In the genomic region with DNA sequence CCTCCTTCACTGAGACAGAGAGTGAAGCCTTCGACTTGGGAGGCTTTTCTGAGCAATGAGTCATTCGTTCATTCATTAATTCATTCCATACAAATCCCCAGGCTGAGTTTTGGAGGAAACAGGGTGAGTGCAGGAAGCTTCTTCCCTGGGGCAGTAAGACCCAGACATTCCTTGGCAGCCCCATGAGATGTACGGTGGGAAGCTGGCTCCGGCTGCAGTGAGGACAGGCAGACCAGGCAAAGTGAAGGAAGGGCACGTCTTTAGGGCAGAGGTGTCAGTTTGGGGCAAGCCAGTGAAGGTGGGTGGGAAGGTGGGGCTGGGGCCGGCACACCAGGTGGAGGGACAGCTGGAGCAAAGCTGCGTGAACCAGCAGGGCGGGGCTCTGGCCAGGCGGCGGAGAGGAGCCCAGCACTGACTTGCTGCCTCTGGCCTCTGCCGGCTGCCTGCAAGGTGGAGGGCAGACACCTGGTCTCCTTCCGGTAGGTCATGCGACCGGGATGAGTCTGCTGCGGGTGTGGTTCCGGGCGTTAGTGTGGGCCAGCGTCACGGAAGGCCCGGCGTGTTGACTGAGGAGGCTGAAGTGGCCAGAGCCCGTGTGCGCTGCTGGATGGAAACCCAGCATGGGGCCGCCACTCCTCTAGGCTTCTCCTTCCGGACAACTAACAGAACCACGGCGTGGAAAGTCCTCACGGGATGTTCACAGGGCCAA, we compare ENCODE assay signal across 19 cellular contexts. TPM values are rescaled to one million over a fixed set of nuclear protein-coding genes. Genes with fewer than 3 reads are reported as not detected.
"Had no signal": no experiment of that assay in that cellular context is flagged by ENCODE, and none has a peak within 500 bp of the region (broad histone marks: within the 10 kb centered on the region; RNA-seq: fewer than 3 reads in every experiment).

No MANE protein-coding gene starts in this region.

- H3K27ac Mint-ChIP-seq: activated naive CD4-positive, alpha-beta T cell treated with anti-CD3 and anti-CD28 coated beads for 36 hours; activated naive CD8-positive, alpha-beta T cell treated with anti-CD3 and anti-CD28 coated beads, Interleukin-2, amount 50 U/mL, for 24 hours; activated T-helper 2 cell treated with anti-CD3 and anti-CD28 coated beads, Interferon-gamma antibody, Interleukin-2, Interleukin-4, amounts not matched to agents 10 μg/mL and 5 μg/mL and 100 μg/mL, durations not matched to agents 14 hours and 24 hours and 36 hours; natural killer cell; progenitor cell of endocrine pancreas; stimulated activated naive CD8-positive, alpha-beta T cell treated with anti-CD3 and anti-CD28 coated beads, Interleukin-15, amount 100 ng/mL, for 72 hours had no signal

- H3K9me3 Mint-ChIP-seq: activated naive CD4-positive, alpha-beta T cell treated with anti-CD3 and anti-CD28 coated beads for 36 hours; activated naive CD8-positive, alpha-beta T cell treated with anti-CD3 and anti-CD28 coated beads, Interleukin-2, amount 50 U/mL, for 24 hours; activated T-helper 2 cell treated with anti-CD3 and anti-CD28 coated beads, Interferon-gamma antibody, Interleukin-2, Interleukin-4, amounts not matched to agents 10 μg/mL and 5 μg/mL and 100 μg/mL, durations not matched to agents 14 hours and 24 hours and 36 hours; natural killer cell; stimulated activated naive CD8-positive, alpha-beta T cell treated with anti-CD3 and anti-CD28 coated beads, Interleukin-15, amount 100 ng/mL, for 72 hours had no signal

- FAIRE-seq: astrocyte had no signal

- H3K36me3 Mint-ChIP-seq: natural killer cell had no signal

- H3K9me3 ChIP-seq: esophagus muscularis mucosa, testis, upper lobe of left lung had no signal

- H3K27ac ChIP-seq: esophagus muscularis mucosa, testis, upper lobe of left lung had no signal

- H3K4me1 ChIP-seq: testis, upper lobe of left lung had no signal

- H3K36me3 ChIP-seq: upper lobe of left lung had no signal

- ATAC-seq: activated naive CD8-positive, alpha-beta T cell treated with anti-CD3 and anti-CD28 coated beads, Interleukin-2, amount 50 U/mL, for 24 hours; natural killer cell; stimulated activated naive CD8-positive, alpha-beta T cell treated with anti-CD3 and anti-CD28 coated beads, Interleukin-15, amount 100 ng/mL, for 72 hours had no signal

- DNase-seq: activated CD4-positive, alpha-beta T cell treated with anti-CD3 and anti-CD28 coated beads, Interleukin-2, amount 50 U/mL, for 48 hours; activated naive CD4-positive, alpha-beta T cell treated with anti-CD3 and anti-CD28 coated beads for 36 hours; activated naive CD8-positive, alpha-beta T cell treated with anti-CD3 and anti-CD28 coated beads, Interleukin-2, amount 50 U/mL, for 24 hours; activated T-cell treated with anti-CD3 and anti-CD28 coated beads, Interleukin-2, amount 50 U/mL, for 1 hour; hippocampal formation; left ventricle myocardium superior; mesenchymal stem cell; natural killer cell; occipital lobe; stimulated activated naive CD8-positive, alpha-beta T cell treated with anti-CD3 and anti-CD28 coated beads, Interleukin-15, amount 100 ng/mL, for 72 hours; T-helper 1 cell; T1000; testis had no signal

- H3K4me3 ChIP-seq: esophagus muscularis mucosa, smooth muscle cell, testis, upper lobe of left lung had no signal

- H3K4me3 Mint-ChIP-seq: activated naive CD4-positive, alpha-beta T cell treated with anti-CD3 and anti-CD28 coated beads for 36 hours; activated naive CD8-positive, alpha-beta T cell treated with anti-CD3 and anti-CD28 coated beads, Interleukin-2, amount 50 U/mL, for 24 hours; natural killer cell; stimulated activated naive CD8-positive, alpha-beta T cell treated with anti-CD3 and anti-CD28 coated beads, Interleukin-15, amount 100 ng/mL, for 72 hours had no signal

- H3K4me2 ChIP-seq: smooth muscle cell had no signal

- H3K27me3 ChIP-seq: testis, upper lobe of left lung had no signal

RNA-seq across cellular contexts. Expression of a gene that starts 16.6 kb away (rescaled TPM):
- total RNA-seq: activated naive CD4-positive, alpha-beta T cell treated with anti-CD3 and anti-CD28 coated beads for 36 hours had no signal
